1 cellular context compared by ENCODE assay signal in the genomic region with DNA sequence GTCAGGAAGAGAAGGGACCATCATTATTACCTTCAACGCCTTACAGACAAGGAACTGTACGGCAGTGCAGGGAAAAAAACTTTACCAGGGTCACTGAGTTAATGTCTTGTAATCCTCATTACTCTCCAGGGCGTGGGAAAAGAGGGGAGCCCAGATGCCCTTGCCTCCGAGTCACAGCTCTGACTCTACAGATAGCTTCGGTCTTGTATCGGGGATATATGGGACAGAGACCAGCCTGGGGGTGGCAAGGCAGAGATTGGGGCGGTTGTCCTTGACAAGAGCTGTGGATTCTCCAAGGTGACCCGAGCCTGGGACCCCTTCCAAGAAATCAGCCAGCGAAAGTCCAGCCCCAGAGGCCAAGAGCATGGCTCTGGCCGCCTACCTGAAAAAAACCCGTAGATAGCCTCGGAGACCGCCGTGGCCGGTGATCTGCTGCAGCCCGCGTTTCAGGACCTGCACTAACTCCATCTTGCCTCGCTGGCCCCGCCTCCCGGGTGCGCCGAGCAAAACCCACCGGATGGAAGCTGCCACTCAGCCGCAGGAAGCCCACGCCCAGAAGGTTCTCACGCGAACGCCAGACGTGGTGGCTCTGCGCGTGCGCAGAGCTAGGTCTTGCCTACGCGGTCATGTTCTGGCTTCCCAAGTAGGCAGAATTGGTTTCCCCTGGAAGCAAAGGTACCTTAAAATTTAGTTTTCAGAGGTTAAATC.
TF ChIP-seq lines count a peak whose summit lies in the region.

A gene (minus strand): TSS at position 485 of the 708 bp plus-strand sequence. CDS start 17 bp downstream, at position 468.

TF ChIP-seq in HEK293, 187 proteins besides CTCF, POLR2A, EP300 and RAD21 (continued from another document):
- TF ChIP-seq, protein P1, sequence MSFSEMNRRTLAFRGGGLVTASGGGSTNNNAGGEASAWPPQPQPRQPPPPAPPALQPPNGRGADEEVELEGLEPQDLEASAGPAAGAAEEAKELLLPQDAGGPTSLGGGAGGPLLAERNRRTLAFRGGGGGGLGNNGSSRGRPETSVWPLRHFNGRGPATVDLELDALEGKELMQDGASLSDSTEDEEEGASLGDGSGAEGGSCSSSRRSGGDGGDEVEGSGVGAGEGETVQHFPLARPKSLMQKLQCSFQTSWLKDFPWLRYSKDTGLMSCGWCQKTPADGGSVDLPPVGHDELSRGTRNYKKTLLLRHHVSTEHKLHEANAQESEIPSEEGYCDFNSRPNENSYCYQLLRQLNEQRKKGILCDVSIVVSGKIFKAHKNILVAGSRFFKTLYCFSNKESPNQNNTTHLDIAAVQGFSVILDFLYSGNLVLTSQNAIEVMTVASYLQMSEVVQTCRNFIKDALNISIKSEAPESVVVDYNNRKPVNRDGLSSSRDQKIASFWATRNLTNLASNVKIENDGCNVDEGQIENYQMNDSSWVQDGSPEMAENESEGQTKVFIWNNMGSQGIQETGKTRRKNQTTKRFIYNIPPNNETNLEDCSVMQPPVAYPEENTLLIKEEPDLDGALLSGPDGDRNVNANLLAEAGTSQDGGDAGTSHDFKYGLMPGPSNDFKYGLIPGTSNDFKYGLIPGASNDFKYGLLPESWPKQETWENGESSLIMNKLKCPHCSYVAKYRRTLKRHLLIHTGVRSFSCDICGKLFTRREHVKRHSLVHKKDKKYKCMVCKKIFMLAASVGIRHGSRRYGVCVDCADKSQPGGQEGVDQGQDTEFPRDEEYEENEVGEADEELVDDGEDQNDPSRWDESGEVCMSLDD (tag by site-specific recombination; IDR thresholded peaks at IDR 0.05) = no peak
- no peak for TF ChIP-seq REPIN1 (tag by site-specific recombination; IDR thresholded peaks at IDR 0.05; ENCODE audit: low read depth)
- no peak for TF ChIP-seq ZNF404 (tag by site-specific recombination; IDR thresholded peaks at IDR 0.05)
- no peak for TF ChIP-seq ZNF658 (tag by site-specific recombination; IDR thresholded peaks at IDR 0.05)
- TF ChIP-seq ZFHX2 (tag by site-specific recombination; conservative IDR thresholded peaks at IDR 0.05) = peak; percentile 82
- TF ChIP-seq ZIC2 (tag by site-specific recombination; IDR thresholded peaks at IDR 0.05) = no peak
- TF ChIP-seq, protein P2, sequence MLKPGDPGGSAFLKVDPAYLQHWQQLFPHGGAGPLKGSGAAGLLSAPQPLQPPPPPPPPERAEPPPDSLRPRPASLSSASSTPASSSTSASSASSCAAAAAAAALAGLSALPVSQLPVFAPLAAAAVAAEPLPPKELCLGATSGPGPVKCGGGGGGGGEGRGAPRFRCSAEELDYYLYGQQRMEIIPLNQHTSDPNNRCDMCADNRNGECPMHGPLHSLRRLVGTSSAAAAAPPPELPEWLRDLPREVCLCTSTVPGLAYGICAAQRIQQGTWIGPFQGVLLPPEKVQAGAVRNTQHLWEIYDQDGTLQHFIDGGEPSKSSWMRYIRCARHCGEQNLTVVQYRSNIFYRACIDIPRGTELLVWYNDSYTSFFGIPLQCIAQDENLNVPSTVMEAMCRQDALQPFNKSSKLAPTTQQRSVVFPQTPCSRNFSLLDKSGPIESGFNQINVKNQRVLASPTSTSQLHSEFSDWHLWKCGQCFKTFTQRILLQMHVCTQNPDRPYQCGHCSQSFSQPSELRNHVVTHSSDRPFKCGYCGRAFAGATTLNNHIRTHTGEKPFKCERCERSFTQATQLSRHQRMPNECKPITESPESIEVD (tag by site-specific recombination; IDR thresholded peaks at IDR 0.05) = no peak
- TF ChIP-seq ZEB2 (tag by site-specific recombination; IDR thresholded peaks at IDR 0.05) = peak; percentile 53; the same call in 1 of the 2 replicates
- no peak for TF ChIP-seq ZNF146 (tag by site-specific recombination; IDR thresholded peaks at IDR 0.05)
- no peak for TF ChIP-seq ZNF549 (tag by site-specific recombination; IDR thresholded peaks at IDR 0.05)
- TF ChIP-seq ZNF169 (tag by site-specific recombination; IDR thresholded peaks at IDR 0.05) = no peak
- no peak for TF ChIP-seq ZNF521 (tag by site-specific recombination; IDR thresholded peaks at IDR 0.05)
- no peak for TF ChIP-seq ZNF266 (tag by site-specific recombination; IDR thresholded peaks at IDR 0.05; ENCODE audit: low read depth)
- TF ChIP-seq ZNF514 (tag by site-specific recombination; IDR thresholded peaks at IDR 0.05) = no peak
- TF ChIP-seq, protein P3, sequence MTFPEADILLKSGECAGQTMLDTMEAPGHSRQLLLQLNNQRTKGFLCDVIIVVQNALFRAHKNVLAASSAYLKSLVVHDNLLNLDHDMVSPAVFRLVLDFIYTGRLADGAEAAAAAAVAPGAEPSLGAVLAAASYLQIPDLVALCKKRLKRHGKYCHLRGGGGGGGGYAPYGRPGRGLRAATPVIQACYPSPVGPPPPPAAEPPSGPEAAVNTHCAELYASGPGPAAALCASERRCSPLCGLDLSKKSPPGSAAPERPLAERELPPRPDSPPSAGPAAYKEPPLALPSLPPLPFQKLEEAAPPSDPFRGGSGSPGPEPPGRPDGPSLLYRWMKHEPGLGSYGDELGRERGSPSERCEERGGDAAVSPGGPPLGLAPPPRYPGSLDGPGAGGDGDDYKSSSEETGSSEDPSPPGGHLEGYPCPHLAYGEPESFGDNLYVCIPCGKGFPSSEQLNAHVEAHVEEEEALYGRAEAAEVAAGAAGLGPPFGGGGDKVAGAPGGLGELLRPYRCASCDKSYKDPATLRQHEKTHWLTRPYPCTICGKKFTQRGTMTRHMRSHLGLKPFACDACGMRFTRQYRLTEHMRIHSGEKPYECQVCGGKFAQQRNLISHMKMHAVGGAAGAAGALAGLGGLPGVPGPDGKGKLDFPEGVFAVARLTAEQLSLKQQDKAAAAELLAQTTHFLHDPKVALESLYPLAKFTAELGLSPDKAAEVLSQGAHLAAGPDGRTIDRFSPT (tag by site-specific recombination; IDR thresholded peaks at IDR 0.05) = no peak
- no peak for TF ChIP-seq ZNF416 (tag by site-specific recombination; IDR thresholded peaks at IDR 0.05)
- no peak for TF ChIP-seq SETDB1 (IDR thresholded peaks at IDR 0.05; ENCODE audit: insufficient read length, low read length)
- 0 out of 2 replicates have a peak, but pooled peaks have one; percentile 19 for TF ChIP-seq ZBTB8A (tag by site-specific recombination; IDR thresholded peaks at IDR 0.05)
- TF ChIP-seq ZNF16 (tag by site-specific recombination; IDR thresholded peaks at IDR 0.05; ENCODE audit: low read depth) = no peak
- TF ChIP-seq ZNF624 (tag by site-specific recombination; IDR thresholded peaks at IDR 0.05) = no peak
- TF ChIP-seq ZNF426 (tag by site-specific recombination; IDR thresholded peaks at IDR 0.05) = no peak
- no peak for TF ChIP-seq ZNF350 (tag by site-specific recombination; IDR thresholded peaks at IDR 0.05)
- peak; percentile 62 for TF ChIP-seq EGR2 (tag by site-specific recombination; IDR thresholded peaks at IDR 0.05; ENCODE audit: low read depth)
- TF ChIP-seq ZNF274 (IDR thresholded peaks at IDR 0.05; ENCODE audit: low read length) = no peak
- no peak for TF ChIP-seq ZNF274 (tag by site-specific recombination; IDR thresholded peaks at IDR 0.05; ENCODE audit: borderline replicate concordance)
- TF ChIP-seq ZNF529 (tag by site-specific recombination; IDR thresholded peaks at IDR 0.05; ENCODE audit: insufficient replicate concordance) = no peak
- TF ChIP-seq ZNF571 (tag by site-specific recombination; IDR thresholded peaks at IDR 0.05) = no peak
- no peak for TF ChIP-seq MEIS1 (CRISPR knock-in tag; IDR thresholded peaks at IDR 0.05; ENCODE audit: borderline replicate concordance)
- TF ChIP-seq ZNF335 (tag by site-specific recombination; conservative IDR thresholded peaks at IDR 0.05) = peak; percentile 68
- TF ChIP-seq ZNF600 (tag by site-specific recombination; IDR thresholded peaks at IDR 0.05) = peak; percentile 97
- TF ChIP-seq, protein P4, sequence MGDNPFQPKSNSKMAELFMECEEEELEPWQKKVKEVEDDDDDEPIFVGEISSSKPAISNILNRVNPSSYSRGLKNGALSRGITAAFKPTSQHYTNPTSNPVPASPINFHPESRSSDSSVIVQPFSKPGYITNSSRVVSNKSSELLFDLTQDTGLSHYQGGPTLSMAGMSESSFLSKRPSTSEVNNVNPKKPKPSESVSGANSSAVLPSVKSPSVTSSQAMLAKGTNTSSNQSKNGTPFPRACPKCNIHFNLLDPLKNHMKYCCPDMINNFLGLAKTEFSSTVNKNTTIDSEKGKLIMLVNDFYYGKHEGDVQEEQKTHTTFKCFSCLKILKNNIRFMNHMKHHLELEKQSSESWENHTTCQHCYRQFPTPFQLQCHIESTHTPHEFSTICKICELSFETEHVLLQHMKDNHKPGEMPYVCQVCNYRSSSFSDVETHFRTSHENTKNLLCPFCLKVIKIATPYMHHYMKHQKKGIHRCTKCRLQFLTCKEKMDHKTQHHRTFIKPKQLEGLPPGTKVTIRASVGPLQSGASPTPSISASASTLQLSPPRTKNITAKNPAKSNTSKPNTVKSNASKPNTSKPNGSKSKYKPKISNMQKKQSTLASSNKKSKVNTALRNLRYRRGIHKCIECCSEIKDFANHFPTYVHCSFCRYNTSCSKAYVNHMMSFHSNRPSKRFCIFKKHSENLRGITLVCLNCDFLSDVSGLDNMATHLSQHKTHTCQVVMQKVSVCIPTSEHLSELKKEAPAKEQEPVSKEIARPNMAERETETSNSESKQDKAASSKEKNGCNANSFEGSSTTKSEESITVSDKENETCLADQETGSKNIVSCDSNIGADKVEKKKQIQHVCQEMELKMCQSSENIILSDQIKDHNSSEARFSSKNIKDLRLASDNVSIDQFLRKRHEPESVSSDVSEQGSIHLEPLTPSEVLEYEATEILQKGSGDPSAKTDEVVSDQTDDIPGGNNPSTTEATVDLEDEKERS (tag by site-specific recombination; IDR thresholded peaks at IDR 0.05) = no peak
- TF ChIP-seq SP2 (tag by site-specific recombination; IDR thresholded peaks at IDR 0.05) = peak; percentile 69
- peak; percentile 84; the same call in 1 of the 2 replicates for TF ChIP-seq ZNF501 (tag by site-specific recombination; IDR thresholded peaks at IDR 0.05)
- peak; percentile 65 for TF ChIP-seq ZFP37 (tag by site-specific recombination; IDR thresholded peaks at IDR 0.05)
- TF ChIP-seq, protein P5, sequence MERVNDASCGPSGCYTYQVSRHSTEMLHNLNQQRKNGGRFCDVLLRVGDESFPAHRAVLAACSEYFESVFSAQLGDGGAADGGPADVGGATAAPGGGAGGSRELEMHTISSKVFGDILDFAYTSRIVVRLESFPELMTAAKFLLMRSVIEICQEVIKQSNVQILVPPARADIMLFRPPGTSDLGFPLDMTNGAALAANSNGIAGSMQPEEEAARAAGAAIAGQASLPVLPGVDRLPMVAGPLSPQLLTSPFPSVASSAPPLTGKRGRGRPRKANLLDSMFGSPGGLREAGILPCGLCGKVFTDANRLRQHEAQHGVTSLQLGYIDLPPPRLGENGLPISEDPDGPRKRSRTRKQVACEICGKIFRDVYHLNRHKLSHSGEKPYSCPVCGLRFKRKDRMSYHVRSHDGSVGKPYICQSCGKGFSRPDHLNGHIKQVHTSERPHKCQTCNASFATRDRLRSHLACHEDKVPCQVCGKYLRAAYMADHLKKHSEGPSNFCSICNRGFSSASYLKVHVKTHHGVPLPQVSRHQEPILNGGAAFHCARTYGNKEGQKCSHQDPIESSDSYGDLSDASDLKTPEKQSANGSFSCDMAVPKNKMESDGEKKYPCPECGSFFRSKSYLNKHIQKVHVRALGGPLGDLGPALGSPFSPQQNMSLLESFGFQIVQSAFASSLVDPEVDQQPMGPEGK (tag by site-specific recombination; IDR thresholded peaks at IDR 0.05) = peak; percentile 25; the same call in 1 of the 2 replicates
- TF ChIP-seq ZNF221 (tag by site-specific recombination; IDR thresholded peaks at IDR 0.05; ENCODE audit: borderline replicate concordance) = no peak
- TF ChIP-seq, protein P6, sequence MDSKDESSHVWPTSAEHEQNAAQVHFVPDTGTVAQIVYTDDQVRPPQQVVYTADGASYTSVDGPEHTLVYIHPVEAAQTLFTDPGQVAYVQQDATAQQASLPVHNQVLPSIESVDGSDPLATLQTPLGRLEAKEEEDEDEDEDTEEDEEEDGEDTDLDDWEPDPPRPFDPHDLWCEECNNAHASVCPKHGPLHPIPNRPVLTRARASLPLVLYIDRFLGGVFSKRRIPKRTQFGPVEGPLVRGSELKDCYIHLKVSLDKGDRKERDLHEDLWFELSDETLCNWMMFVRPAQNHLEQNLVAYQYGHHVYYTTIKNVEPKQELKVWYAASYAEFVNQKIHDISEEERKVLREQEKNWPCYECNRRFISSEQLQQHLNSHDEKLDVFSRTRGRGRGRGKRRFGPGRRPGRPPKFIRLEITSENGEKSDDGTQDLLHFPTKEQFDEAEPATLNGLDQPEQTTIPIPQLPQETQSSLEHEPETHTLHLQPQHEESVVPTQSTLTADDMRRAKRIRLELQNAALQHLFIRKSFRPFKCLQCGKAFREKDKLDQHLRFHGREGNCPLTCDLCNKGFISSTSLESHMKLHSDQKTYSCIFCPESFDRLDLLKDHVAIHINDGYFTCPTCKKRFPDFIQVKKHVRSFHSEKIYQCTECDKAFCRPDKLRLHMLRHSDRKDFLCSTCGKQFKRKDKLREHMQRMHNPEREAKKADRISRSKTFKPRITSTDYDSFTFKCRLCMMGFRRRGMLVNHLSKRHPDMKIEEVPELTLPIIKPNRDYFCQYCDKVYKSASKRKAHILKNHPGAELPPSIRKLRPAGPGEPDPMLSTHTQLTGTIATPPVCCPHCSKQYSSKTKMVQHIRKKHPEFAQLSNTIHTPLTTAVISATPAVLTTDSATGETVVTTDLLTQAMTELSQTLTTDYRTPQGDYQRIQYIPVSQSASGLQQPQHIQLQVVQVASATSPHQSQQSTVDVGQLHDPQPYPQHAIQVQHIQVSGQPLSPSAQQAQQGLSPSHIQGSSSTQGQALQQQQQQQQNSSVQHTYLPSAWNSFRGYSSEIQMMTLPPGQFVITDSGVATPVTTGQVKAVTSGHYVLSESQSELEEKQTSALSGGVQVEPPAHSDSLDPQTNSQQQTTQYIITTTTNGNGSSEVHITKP (tag by site-specific recombination; IDR thresholded peaks at IDR 0.05) = peak; percentile 61
- peak; percentile 57; the same call in 1 of the 2 replicates for TF ChIP-seq ZNF76 (tag by site-specific recombination; IDR thresholded peaks at IDR 0.05; ENCODE audit: borderline replicate concordance, low read depth)
- TF ChIP-seq ZNF629 (tag by site-specific recombination; IDR thresholded peaks at IDR 0.05) = peak; percentile 71
- TF ChIP-seq ZNF791 (tag by site-specific recombination; IDR thresholded peaks at IDR 0.05) = no peak
- TF ChIP-seq ZNF776 (tag by site-specific recombination; IDR thresholded peaks at IDR 0.05; ENCODE audit: borderline replicate concordance) = no peak
- no peak; the same call in 1 of the 2 replicates for TF ChIP-seq KLF7 (tag by site-specific recombination; IDR thresholded peaks at IDR 0.05; ENCODE audit: borderline replicate concordance)
- peak; percentile 55; the same call in 1 of the 2 replicates for TF ChIP-seq ZBTB48 (tag by site-specific recombination; IDR thresholded peaks at IDR 0.05)
- TF ChIP-seq, protein P7, sequence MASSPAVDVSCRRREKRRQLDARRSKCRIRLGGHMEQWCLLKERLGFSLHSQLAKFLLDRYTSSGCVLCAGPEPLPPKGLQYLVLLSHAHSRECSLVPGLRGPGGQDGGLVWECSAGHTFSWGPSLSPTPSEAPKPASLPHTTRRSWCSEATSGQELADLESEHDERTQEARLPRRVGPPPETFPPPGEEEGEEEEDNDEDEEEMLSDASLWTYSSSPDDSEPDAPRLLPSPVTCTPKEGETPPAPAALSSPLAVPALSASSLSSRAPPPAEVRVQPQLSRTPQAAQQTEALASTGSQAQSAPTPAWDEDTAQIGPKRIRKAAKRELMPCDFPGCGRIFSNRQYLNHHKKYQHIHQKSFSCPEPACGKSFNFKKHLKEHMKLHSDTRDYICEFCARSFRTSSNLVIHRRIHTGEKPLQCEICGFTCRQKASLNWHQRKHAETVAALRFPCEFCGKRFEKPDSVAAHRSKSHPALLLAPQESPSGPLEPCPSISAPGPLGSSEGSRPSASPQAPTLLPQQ (tag by site-specific recombination; IDR thresholded peaks at IDR 0.05) = peak; percentile 47; the same call in 1 of the 2 replicates
- TF ChIP-seq ZNF184 (tag by site-specific recombination; IDR thresholded peaks at IDR 0.05) = no peak
- no peak for TF ChIP-seq GFI1B (tag by site-specific recombination; IDR thresholded peaks at IDR 0.05)
